In the genomic region with DNA sequence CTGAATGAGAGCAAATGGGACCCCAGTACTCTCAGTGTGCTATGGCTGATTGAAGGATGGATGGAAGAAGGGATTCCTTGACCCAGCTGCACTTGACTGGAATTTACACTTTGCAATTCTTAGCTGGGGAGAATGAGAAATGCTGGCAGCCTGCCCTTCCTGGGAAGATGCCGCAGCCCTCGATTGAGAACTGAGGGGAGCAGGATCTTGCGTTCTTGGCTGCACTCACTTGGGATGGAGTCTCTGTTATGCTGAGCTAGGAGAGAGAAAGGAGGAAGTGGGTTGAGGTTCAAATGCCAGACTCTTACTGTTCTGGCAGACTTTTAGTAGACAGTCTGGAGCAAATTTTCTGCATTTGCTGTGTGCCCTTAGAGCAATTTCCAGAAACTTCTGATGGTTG, we compare ENCODE assay signal across 13 cellular contexts.
"Had no signal": no experiment of that assay in that cellular context is flagged by ENCODE, and none has a peak within 500 bp of the region (broad histone marks: within the 10 kb centered on the region; RNA-seq: fewer than 3 reads in every experiment).

No MANE protein-coding gene starts in this region.

- H3K27me3 ChIP-seq: cardiac muscle cell, suprapubic skin had no signal

- H3K36me3 Mint-ChIP-seq: activated naive CD4-positive, alpha-beta T cell treated with anti-CD3 and anti-CD28 coated beads, Interleukin-2, amount 50 U/mL, for 72 hours had no signal

- H3K4me1 ChIP-seq: spleen, suprapubic skin had no signal

- H3K36me3 ChIP-seq: cardiac muscle cell, spleen, suprapubic skin had no signal

- DNase-seq: activated effector memory CD4-positive, alpha-beta T cell treated with anti-CD3 and anti-CD28 coated beads, Interleukin-2, amount 50 U/mL, for 16 hours; activated T-cell treated with anti-CD3 and anti-CD28 coated beads, Interleukin-2, amount 50 U/mL, for 24 hours; amygdala; hippocampal formation; naive thymus-derived CD8-positive, alpha-beta T cell; nucleus accumbens; spleen; stimulated activated CD4-positive, alpha-beta T cell treated with anti-CD3 and anti-CD28 coated beads, Interleukin-2, amount 100 ng/mL, for 24 hours; stimulated activated naive B cell treated with anti-CD40 and anti-IgM and Interleukin-4, amounts not matched to agents 10 μg/mL and 1 μg/mL and 100 μg/mL, for 72 hours; T-helper 2 cell had no signal

- H3K4me1 Mint-ChIP-seq: naive thymus-derived CD8-positive, alpha-beta T cell; stimulated activated naive B cell treated with anti-CD40 and anti-IgM and Interleukin-4, amounts not matched to agents 10 μg/mL and 1 μg/mL and 100 μg/mL, for 72 hours had no signal

- ATAC-seq: activated naive CD4-positive, alpha-beta T cell treated with anti-CD3 and anti-CD28 coated beads, Interleukin-2, amount 50 U/mL, for 72 hours; naive thymus-derived CD8-positive, alpha-beta T cell; stimulated activated naive B cell treated with anti-CD40 and anti-IgM and Interleukin-4, amounts not matched to agents 10 μg/mL and 1 μg/mL and 100 μg/mL, for 72 hours had no signal

- H3K4me3 ChIP-seq: cardiac muscle cell, spleen, suprapubic skin had no signal

- H3K4me3 Mint-ChIP-seq: activated T-cell treated with anti-CD3 and anti-CD28 coated beads, Interleukin-2, amount 50 U/mL, for 24 hours; naive thymus-derived CD8-positive, alpha-beta T cell; stimulated activated naive B cell treated with anti-CD40 and anti-IgM and Interleukin-4, amounts not matched to agents 10 μg/mL and 1 μg/mL and 100 μg/mL, for 72 hours had no signal

- H3K9me3 ChIP-seq: suprapubic skin had no signal

- H3K27ac ChIP-seq: cardiac muscle cell, spleen, suprapubic skin had no signal

- H3K27ac Mint-ChIP-seq: activated naive CD4-positive, alpha-beta T cell treated with anti-CD3 and anti-CD28 coated beads, Interleukin-2, amount 50 U/mL, for 72 hours; activated T-cell treated with anti-CD3 and anti-CD28 coated beads, Interleukin-2, amount 50 U/mL, for 24 hours; naive thymus-derived CD8-positive, alpha-beta T cell; stimulated activated naive B cell treated with anti-CD40 and anti-IgM and Interleukin-4, amounts not matched to agents 10 μg/mL and 1 μg/mL and 100 μg/mL, for 72 hours had no signal
